In genomic region chr7:53281312-53281711, GRCh38 we compare ENCODE assay signal across 34 cellular contexts.
"Had no signal": no experiment of that assay in that cellular context is flagged by ENCODE, and none has a peak within 500 bp of the region (broad histone marks: within the 10 kb centered on the region; RNA-seq: fewer than 3 reads in every experiment).

No MANE protein-coding gene starts in this region.

- H3K27me3 ChIP-seq: adrenal gland, ascending aorta, body of pancreas, brain microvascular endothelial cell, breast epithelium, cardiac muscle cell had no signal

- H3K36me3 ChIP-seq: adrenal gland, ascending aorta, brain microvascular endothelial cell, breast epithelium, cardiac muscle cell had no signal

- FAIRE-seq: astrocyte, bronchial epithelial cell had no signal

- ATAC-seq: activated naive CD4-positive, alpha-beta T cell treated with anti-CD3 and anti-CD28 coated beads, Interleukin-2, amount 50 U/mL, for 72 hours; activated naive CD8-positive, alpha-beta T cell treated with anti-CD3 and anti-CD28 coated beads, Interleukin-2, amount 50 U/mL, for 24 hours; activated T-cell treated with anti-CD3 and anti-CD28 coated beads, Interleukin-2, amount 50 U/mL, for 4 hours; activated T-cell treated with anti-CD3 and anti-CD28 coated beads, Interleukin-2, amount 50 U/mL, for 72 hours; activated T-helper 17 cell treated with anti-CD3 and anti-CD28 coated beads, Interleukin-2, amount 50 U/mL, for 72 hours; body of pancreas had no signal

- H3K4me3 ChIP-seq: adrenal gland, ascending aorta, body of pancreas, breast epithelium, cardiac muscle cell had no signal

- DNase-seq: activated effector memory CD4-positive, alpha-beta T cell treated with anti-CD3 and anti-CD28 coated beads, Interleukin-2, amount 50 U/mL, for 16 hours; activated effector memory CD4-positive, alpha-beta T cell treated with Interleukin-2 at 50 U/mL for 16 hours; activated gamma-delta T cell; activated gamma-delta T cell treated with Interleukin-2 at 50 U/mL for 16 hours; activated naive CD4-positive, alpha-beta T cell; activated naive CD4-positive, alpha-beta T cell treated with anti-CD3 and anti-CD28 coated beads for 36 hours; activated naive CD4-positive, alpha-beta T cell treated with anti-CD3 and anti-CD28 coated beads, Interleukin-2, amount 10 ng/mL, durations not matched to agents 7 days and 5 days; activated naive CD4-positive, alpha-beta T cell treated with anti-CD3 and anti-CD28 coated beads, Interleukin-2, amount 50 U/mL, for 16 hours; activated naive CD4-positive, alpha-beta T cell treated with Interleukin-2 at 50 U/mL for 16 hours; activated naive CD8-positive, alpha-beta T cell treated with anti-CD3 and anti-CD28 coated beads for 36 hours; activated naive CD8-positive, alpha-beta T cell treated with anti-CD3 and anti-CD28 coated beads, Interleukin-2, amount 10 ng/mL, durations not matched to agents 7 days and 5 days; activated naive CD8-positive, alpha-beta T cell treated with anti-CD3 and anti-CD28 coated beads, Interleukin-2, amount 50 U/mL, for 24 hours; activated T-cell treated with anti-CD3 and anti-CD28 coated beads, Interleukin-2, amount 50 U/mL, for 1 hour; activated T-cell treated with anti-CD3 and anti-CD28 coated beads, Interleukin-2, amount 50 U/mL, for 24 hours; activated T-cell treated with anti-CD3 and anti-CD28 coated beads, Interleukin-2, amount 50 U/mL, for 4 hours; activated T-cell treated with anti-CD3 and anti-CD28 coated beads, Interleukin-2, amount 50 U/mL, for 48 hours; activated T-cell treated with anti-CD3 and anti-CD28 coated beads, Interleukin-2, amount 50 U/mL, for 72 hours; adrenal gland; amniotic stem cell; amygdala; anterior cingulate cortex; aorta; body of pancreas; brain microvascular endothelial cell; caudate nucleus; central memory CD4-positive, alpha-beta T cell; cerebellar nuclear complex had no signal

- H3K27ac ChIP-seq: adrenal gland, ascending aorta, body of pancreas, brain microvascular endothelial cell, breast epithelium, cardiac muscle cell had no signal

- H3K9me3 ChIP-seq: adrenal gland, ascending aorta, body of pancreas had no signal

- H3K4me1 ChIP-seq: adrenal gland, ascending aorta, body of pancreas, breast epithelium had no signal
